Comparison of ENCODE assay signal across 16 cellular contexts in genomic region chr1:156598731-156599432, GRCh38. TPM values are rescaled to one million over a fixed set of nuclear protein-coding genes. Genes with fewer than 3 reads are reported as not detected.
A peak's percentile ranks its signal among the peaks of the same experiment; 100 is the strongest.
DNase-seq lines count a peak whose midpoint lies in the region; TF ChIP-seq lines count a peak whose summit lies in the region.
"Had no signal": no experiment of that assay in that cellular context is flagged by ENCODE, and none has a peak within 500 bp of the region (broad histone marks: within the 10 kb centered on the region; RNA-seq: fewer than 3 reads in every experiment).

No MANE protein-coding gene starts in this region.

- H2BK5ac ChIP-seq in trophoblast cell (ENCODE audit: low read depth, low read length, poor library complexity), result no peak overlapping the region

- H2AFZ ChIP-seq in trophoblast cell (ENCODE audit: insufficient read depth, low read length, poor library complexity), result no peak overlapping the region

- H2BK120ac ChIP-seq in trophoblast cell (ENCODE audit: insufficient read depth, low read length, poor library complexity), result no peak overlapping the region

- no peak overlapping the region for H3K9ac ChIP-seq in trophoblast cell (ENCODE audit: low read length)

- H3K4me2 ChIP-seq in DOHH2 (ENCODE audit: low read length), result peak overlapping the region; percentile 3; the same call in 1 of the 2 replicates
- H3K4me2 ChIP-seq in trophoblast cell (ENCODE audit: low read length), result no peak overlapping the region

- H2BK12ac ChIP-seq in trophoblast cell (ENCODE audit: low read length), result no peak overlapping the region

- H3K27me3 ChIP-seq in DOHH2 (ENCODE audit: control insufficient read depth, low read length), result no peaks in the 10 kb centered on the region
- no peaks in the 10 kb centered on the region for H3K27me3 ChIP-seq in trophoblast cell (ENCODE audit: insufficient read depth, low read length)

- H4K20me1 ChIP-seq in DOHH2 (ENCODE audit: control insufficient read depth, insufficient read depth, low read depth, low read length), result no peaks in the 10 kb centered on the region

- no peak overlapping the region for H3K4ac ChIP-seq in trophoblast cell (ENCODE audit: low read depth, low read length)

- H3K4me1 ChIP-seq in DOHH2 (ENCODE audit: control insufficient read depth, low read length) (peaks cover 27% of the 10 kb centered on the region), trophoblast cell (ENCODE audit: control insufficient read depth in 1 of 2, insufficient read depth in 2 of 2, low read length in 2 of 2) (peaks cover 6 to 10% of the 10 kb centered on the region in 2 experiments)

- no peaks in the 10 kb centered on the region for H3K9me3 Mint-ChIP-seq in endothelial cell (ENCODE audit: unreplicated experiment)
- H3K9me3 Mint-ChIP-seq: CD14-positive monocyte had no signal

- no peak overlapping the region for H4K12ac ChIP-seq in trophoblast cell (ENCODE audit: low read depth, low read length)

- H3K4me3 ChIP-seq in DOHH2 (ENCODE audit: low read length) (no peak overlapping the region), trophoblast cell (ENCODE audit: low read depth, low read length) (no peak overlapping the region)

- WGBS in trophoblast cell (ENCODE audit: extremely low coverage, insufficient coverage, insufficient read length), result no CpG with 5 or more reads among the region's 4 CpGs

- no peak overlapping the region for H4K8ac ChIP-seq in trophoblast cell (ENCODE audit: low read depth, low read length)

- peaks cover 69% of the 10 kb centered on the region for H3K36me3 ChIP-seq in DOHH2 (ENCODE audit: control insufficient read depth, low read length)
- peaks cover 27 to 39% of the 10 kb centered on the region in 2 experiments for H3K36me3 ChIP-seq in trophoblast cell (ENCODE audit: control insufficient read depth in 1 of 2, insufficient read depth in 2 of 2, low read length in 2 of 2)

- TF ChIP-seq CTCF in DOHH2 (IDR thresholded peaks at IDR 0.05; ENCODE audit: low read depth, low read length, poor library complexity, severe bottlenecking) (no peak), endothelial cell (IDR thresholded peaks at IDR 0.05; ENCODE audit: unreplicated experiment) (no peak)

- H3K27ac Mint-ChIP-seq in endothelial cell (ENCODE audit: unreplicated experiment), result no peak overlapping the region

- no peak overlapping the region for H3K14ac ChIP-seq in trophoblast cell (ENCODE audit: low read length)

- H3K9me3 ChIP-seq in DOHH2 (ENCODE audit: control insufficient read depth, insufficient read depth, low read length), result no peaks in the 10 kb centered on the region
- H3K9me3 ChIP-seq in trophoblast cell (ENCODE audit: insufficient read depth, low read depth, low read length), result peaks cover 2% of the 10 kb centered on the region

- H3K18ac ChIP-seq in trophoblast cell (ENCODE audit: low read length), result no peak overlapping the region

- peaks cover 30% of the 10 kb centered on the region for H3F3A ChIP-seq in DOHH2 (ENCODE audit: control insufficient read depth, insufficient read depth)

- peak; percentile 58 for DNase-seq in NCI-H82 (lab: John Stamatoyannopoulos, UW)
- DNase-seq in NCI-H82 treated with DMSO at 0.1 percent for 48 hours (lab: John Stamatoyannopoulos, UW; ENCODE audit: unreplicated experiment), result no peak
- no peak for DNase-seq in endothelial cell (ENCODE audit: low spot score)
- DNase-seq in trophoblast cell, result no peak
- no peak for DNase-seq in SK-N-DZ (ENCODE audit: low spot score)
- DNase-seq: 8988T; hypothalamus; IMR-90; NCI-H2107; NCI-H526 treated with DMSO at 0.1 percent for 48 hours; occipital lobe; stimulated activated CD4-positive, alpha-beta T cell treated with anti-CD3 and anti-CD28 coated beads, Interleukin-2, amount 100 ng/mL, for 24 hours had no signal

- peaks cover 23% of the 10 kb centered on the region for H3K4me1 Mint-ChIP-seq in endothelial cell (ENCODE audit: unreplicated experiment)

- H3K27ac ChIP-seq in DOHH2 (ENCODE audit: low read depth, low read length), result no peak overlapping the region
- H3K27ac ChIP-seq in trophoblast cell (ENCODE audit: low read depth, low read length), result no peak overlapping the region

- H3K36me3 Mint-ChIP-seq in endothelial cell (ENCODE audit: low read depth, unreplicated experiment), result peaks cover 29% of the 10 kb centered on the region

- no peak overlapping the region for H3K23ac ChIP-seq in trophoblast cell (ENCODE audit: low read length)

- peaks cover 3% of the 10 kb centered on the region for H3K27me3 Mint-ChIP-seq in endothelial cell (ENCODE audit: unreplicated experiment)

- H3K4me3 Mint-ChIP-seq in endothelial cell (ENCODE audit: unreplicated experiment), result peak overlapping the region; percentile 19
- H3K4me3 Mint-ChIP-seq: CD14-positive monocyte had no signal

- H3K79me1 ChIP-seq in trophoblast cell (ENCODE audit: low read length), result peaks cover 7% of the 10 kb centered on the region

- no peak overlapping the region for H2AK5ac ChIP-seq in trophoblast cell (ENCODE audit: low read length)

- H3K9me2 ChIP-seq in DOHH2 (replicated peaks; ENCODE audit: control insufficient read depth, low read length), result no peaks in the 10 kb centered on the region

- no peak overlapping the region for H4K91ac ChIP-seq in trophoblast cell (ENCODE audit: low read depth, low read length)

- peaks cover 49% of the 10 kb centered on the region for H3K79me2 ChIP-seq in DOHH2 (ENCODE audit: control insufficient read depth, low read length)
- H3K79me2 ChIP-seq in trophoblast cell (ENCODE audit: control insufficient read depth, insufficient read depth, low read length, poor library complexity), result peaks cover 3% of the 10 kb centered on the region

RNA-seq across cellular contexts. Expression of gene GPATCH4, which starts 2.4 kb away (rescaled TPM):
- 18.6 TPM for total RNA-seq in endothelial cell (ENCODE audit: unreplicated experiment)
- polyA plus RNA-seq in trophoblast cell (2013), result 16.5 and 16.8 TPM in 2 replicates
- polyA plus RNA-seq in SK-N-DZ (2014; cell fraction: cytosol; rRNA removed), result 23.0 and 26.2 TPM in 2 replicates
- 37.6 and 44.8 TPM in 2 replicates for polyA plus RNA-seq in SK-N-DZ (2014; cell fraction: nucleus; rRNA removed)

RNA-seq across cellular contexts. Expression of gene NAXE, which starts 7.3 kb away (rescaled TPM):
- 190 TPM for total RNA-seq in endothelial cell (ENCODE audit: unreplicated experiment)
- polyA plus RNA-seq in trophoblast cell (2013), result 46.9 and 47.2 TPM in 2 replicates
- polyA plus RNA-seq in SK-N-DZ (2014; cell fraction: cytosol; rRNA removed), result 86.4 and 99.9 TPM in 2 replicates
- 46.6 and 66.0 TPM in 2 replicates for polyA plus RNA-seq in SK-N-DZ (2014; cell fraction: nucleus; rRNA removed)

RNA-seq across cellular contexts. Expression of gene TTC24, which starts 19.4 kb away (rescaled TPM):
- total RNA-seq in endothelial cell (ENCODE audit: unreplicated experiment), result not detected
- not detected in 2 replicates for polyA plus RNA-seq in trophoblast cell (2013)
- 0.44 TPM in 1 of 2 replicates, not detected in the other for polyA plus RNA-seq in SK-N-DZ (2014; cell fraction: cytosol; rRNA removed)
- 0.15 and 0.95 TPM in 2 replicates for polyA plus RNA-seq in SK-N-DZ (2014; cell fraction: nucleus; rRNA removed)
- total RNA-seq: Daoy, IMR-90, occipital lobe, sciatic nerve had no signal
- polyA plus RNA-seq: IMR-90 had no signal

RNA-seq across cellular contexts. Expression of gene HAPLN2, which starts 20.3 kb away (rescaled TPM):
- total RNA-seq in endothelial cell (ENCODE audit: unreplicated experiment), result 1.3 TPM
- 0.06 TPM in 1 of 2 replicates, not detected in the other for polyA plus RNA-seq in trophoblast cell (2013)
- not detected in 2 replicates for polyA plus RNA-seq in SK-N-DZ (2014; cell fraction: cytosol; rRNA removed)
- polyA plus RNA-seq in SK-N-DZ (2014; cell fraction: nucleus; rRNA removed), result 1.5 and 2.5 TPM in 2 replicates
- total RNA-seq: IMR-90, occipital lobe had no signal
- polyA plus RNA-seq: CD14-positive monocyte, IMR-90 had no signal

RNA-seq across cellular contexts. Expression of gene IQGAP3, which starts 26.5 kb away (rescaled TPM):
- 13.1 TPM for total RNA-seq in endothelial cell (ENCODE audit: unreplicated experiment)
- polyA plus RNA-seq in trophoblast cell (2013), result 14.7 and 15.2 TPM in 2 replicates
- 21.6 and 24.0 TPM in 2 replicates for polyA plus RNA-seq in SK-N-DZ (2014; cell fraction: cytosol; rRNA removed)
- polyA plus RNA-seq in SK-N-DZ (2014; cell fraction: nucleus; rRNA removed), result 110 and 166 TPM in 2 replicates
